ENCODE assay signal across 8 cellular contexts in genomic region chr11:13963949-13964770, GRCh38. TPM values are rescaled to one million over a fixed set of nuclear protein-coding genes. Genes with fewer than 3 reads are reported as not detected.
DNase-seq lines count a peak whose midpoint lies in the region; ATAC-seq and TF ChIP-seq lines count a peak whose summit lies in the region.

No MANE protein-coding gene starts in this region.

- H3K4me1 Mint-ChIP-seq in CD8-positive, alpha-beta memory T cell: peaks cover 8 to 19% (median 13%) of the 10 kb centered on the region in 3 donors
- H3K4me1 Mint-ChIP-seq in endothelial cell (ENCODE audit: unreplicated experiment): peaks cover 30% of the 10 kb centered on the region
- H3K4me1 Mint-ChIP-seq in nephron: peaks cover 31% of the 10 kb centered on the region

- CTCF ChIA-PET in CD8-positive, alpha-beta memory T cell (lab: Charles Lee): interaction anchor here (1.4 to 3.1 kb wide), 8 partner anchors 8 to 289 kb away, joined by 3 to 13 read pairs (median 5); no protein-coding TSS in a partner anchor

- DNase-seq in CD8-positive, alpha-beta memory T cell: peak in 1 of 5 donors; percentile 17
- DNase-seq in NCI-H69 (lab: John Stamatoyannopoulos, UW) (peak; percentile 74), endothelial cell (ENCODE audit: low spot score) (peak; percentile 41), NCI-H774 (lab: John Stamatoyannopoulos, UW) (no peak), KG1 (lab: John Stamatoyannopoulos, UW) (no peak), NK-92 (lab: John Stamatoyannopoulos, UW; ENCODE audit: unreplicated experiment) (no peak)

- no peak for ATAC-seq in HG02981 (IDR thresholded peaks at IDR 0.05; ENCODE audit: unreplicated experiment)

- peak overlapping the region; percentile 26 for H3K4me3 ChIP-seq in CD8-positive, alpha-beta memory T cell (ENCODE audit: low read length)

- POLR2A ChIA-PET in CD8-positive, alpha-beta memory T cell (lab: Charles Lee): interaction anchor here (1.2 kb wide), 1 partner anchor 40 kb away, joined by 3 read pairs; no protein-coding TSS in a partner anchor

- TF ChIP-seq CTCF in endothelial cell (IDR thresholded peaks at IDR 0.05; ENCODE audit: unreplicated experiment): no peak
- no peak for TF ChIP-seq CTCF in nephron (IDR thresholded peaks at IDR 0.05; ENCODE audit: unreplicated experiment in 3 of 3)

- H3K4me3 Mint-ChIP-seq in CD8-positive, alpha-beta memory T cell: peak overlapping the region in 6 of 7 donors; percentile 61 to 84 (median 72)
- H3K4me3 Mint-ChIP-seq in endothelial cell (ENCODE audit: unreplicated experiment): peak overlapping the region; percentile 94
- peak overlapping the region; percentile 81 to 89 (median 88) for H3K4me3 Mint-ChIP-seq in nephron

- H3K36me3 Mint-ChIP-seq in CD8-positive, alpha-beta memory T cell: no peaks in the 10 kb centered on the region
- H3K36me3 Mint-ChIP-seq in endothelial cell (ENCODE audit: low read depth, unreplicated experiment) (peaks cover 8% of the 10 kb centered on the region), nephron (ENCODE audit: low read depth) (no peaks in the 10 kb centered on the region)

- peaks cover 38 to 69% of the 10 kb centered on the region in 2 donors for H3K27me3 Mint-ChIP-seq in CD8-positive, alpha-beta memory T cell
- H3K27me3 Mint-ChIP-seq in endothelial cell (ENCODE audit: unreplicated experiment): peaks cover 16% of the 10 kb centered on the region
- peaks cover 82% of the 10 kb centered on the region for H3K27me3 Mint-ChIP-seq in nephron (ENCODE audit: low read depth)

- no peaks in the 10 kb centered on the region for H3K36me3 ChIP-seq in CD8-positive, alpha-beta memory T cell (ENCODE audit: insufficient read depth, low read length)

- peaks cover 48% of the 10 kb centered on the region for H3K27me3 ChIP-seq in CD8-positive, alpha-beta memory T cell (ENCODE audit: insufficient read depth, low read length, poor library complexity, severe bottlenecking)

- H3K9me3 ChIP-seq in CD8-positive, alpha-beta memory T cell (ENCODE audit: low read length): no peaks in the 10 kb centered on the region

- peaks cover 15% of the 10 kb centered on the region for H3K4me1 ChIP-seq in CD8-positive, alpha-beta memory T cell (ENCODE audit: insufficient read depth, low read length)

- no peak overlapping the region for H3K27ac ChIP-seq in CD8-positive, alpha-beta memory T cell (ENCODE audit: low read depth, low read length)

- no peaks in the 10 kb centered on the region for H3K9me3 Mint-ChIP-seq in CD8-positive, alpha-beta memory T cell
- H3K9me3 Mint-ChIP-seq in endothelial cell (ENCODE audit: unreplicated experiment) (no peaks in the 10 kb centered on the region), nephron (peaks cover 3% of the 10 kb centered on the region)

- H3K27ac Mint-ChIP-seq in CD8-positive, alpha-beta memory T cell: peak overlapping the region in 1 of 8 donors; percentile 47
- H3K27ac Mint-ChIP-seq in endothelial cell (ENCODE audit: unreplicated experiment) (no peak overlapping the region), nephron (peak overlapping the region in 1 of 3 experiments; percentile 47)

RNA-seq across cellular contexts. Expression of gene SPON1, which starts 1.6 kb away (rescaled TPM):
- under 1 TPM; 0.81 to 0.97 TPM for total RNA-seq in CD8-positive, alpha-beta memory T cell
- 2.0 TPM for polyA plus RNA-seq in CD8-positive, alpha-beta memory T cell
- total RNA-seq in endothelial cell (ENCODE audit: unreplicated experiment): 120 TPM

Comparison
In these comparisons a context has a peak if more than half of its experiments do, and no peak if none do; other contexts are left out.
1. DNase-seq: peak in NCI-H69 (single experiment) and endothelial cell (single experiment); none in NCI-H774 (single experiment), KG1 (single experiment) and NK-92 (single experiment).
2. RNA of gene SPON1, which starts 1.6 kb away (total RNA-seq): 120 TPM in endothelial cell (single experiment); 0.81 to 0.97 TPM in CD8-positive, alpha-beta memory T cell; every median in the first group is over 10 times any median in the second.
3. Peak in every context shown above with its lines, with median percentiles within 50 percentile points of each other: H3K4me3 Mint-ChIP-seq.